In genomic region chr11:83257638-83258229, GRCh38 we compare ENCODE assay signal across 16 cellular contexts. TPM values are rescaled to one million over a fixed set of nuclear protein-coding genes. Genes with fewer than 3 reads are reported as not detected.
A peak's percentile ranks its signal among the peaks of the same experiment; 100 is the strongest.
DNase-seq lines count a peak whose midpoint lies in the region; TF ChIP-seq lines count a peak whose summit lies in the region.
"Had no signal": no experiment of that assay in that cellular context is flagged by ENCODE, and none has a peak within 500 bp of the region (broad histone marks: within the 10 kb centered on the region; RNA-seq: fewer than 3 reads in every experiment).

No MANE protein-coding gene starts in this region.

- no peak for TF ChIP-seq POLR2A in prostate gland (IDR thresholded peaks at IDR 0.05)

- 89% methylated on average over 3 of the region's 3 CpGs for WGBS in prostate gland

- peak; percentile 98 for DNase-seq in A172 (ENCODE audit: low spot score)
- peak; percentile 83 for DNase-seq in HS-5 (ENCODE audit: low read depth)
- DNase-seq in astrocyte of the cerebellum (ENCODE audit: low read depth), result peak; percentile 46
- peak; percentile 88 for DNase-seq in kidney tubule cell (ENCODE audit: low spot score)
- DNase-seq in SHP77 (lab: John Stamatoyannopoulos, UW), result no peak
- DNase-seq in effector memory CD4-positive, alpha-beta T cell, result no peak
- no peak for DNase-seq in NCI-H2227 (lab: John Stamatoyannopoulos, UW; ENCODE audit: unreplicated experiment)
- no peak for DNase-seq in prostate gland (ENCODE audit: low spot score)
- DNase-seq: activated CD4-positive, alpha-beta memory T cell treated with anti-CD3 and anti-CD28 coated beads, Interleukin-2, amount 10 ng/mL, durations not matched to agents 7 days and 5 days; body of pancreas; heart left ventricle; naive thymus-derived CD8-positive, alpha-beta T cell; NCI-H1092 treated with DMSO at 0.1 percent for 48 hours; RPMI8226 had no signal

- in situ Hi-C loops in astrocyte of the cerebellum (cut with HindIII; ENCODE audit: low sequenced_read_pairs), result no loop called here

- TF ChIP-seq CTCF in astrocyte of the cerebellum (IDR thresholded peaks at IDR 0.05; ENCODE audit: low read depth, low read length, missing control alignments) (no peak), prostate gland (IDR thresholded peaks at IDR 0.05) (no peak)

- no peak overlapping the region for H3K4me3 ChIP-seq in astrocyte of the cerebellum (ENCODE audit: low read depth, low read length)
- no peak overlapping the region for H3K4me3 ChIP-seq in effector memory CD4-positive, alpha-beta T cell (ENCODE audit: insufficient read depth, low read depth, low read length, poor library complexity, severe bottlenecking)
- no peak overlapping the region for H3K4me3 ChIP-seq in prostate gland
- H3K4me3 ChIP-seq: BLaER1, body of pancreas, GM12878, heart left ventricle had no signal

- no peaks in the 10 kb centered on the region for H3K27me3 ChIP-seq in effector memory CD4-positive, alpha-beta T cell (replicated peaks; ENCODE audit: control insufficient read depth, insufficient read depth, low read length, poor library complexity, severe bottlenecking)
- H3K27me3 ChIP-seq in prostate gland (replicated peaks; ENCODE audit: insufficient read depth), result no peaks in the 10 kb centered on the region
- H3K27me3 ChIP-seq: BLaER1, body of pancreas, heart left ventricle had no signal

- H3K4me1 ChIP-seq in effector memory CD4-positive, alpha-beta T cell (ENCODE audit: control insufficient read depth, insufficient read depth, low read length, poor library complexity, severe bottlenecking), result no peaks in the 10 kb centered on the region
- H3K4me1 ChIP-seq in prostate gland (replicated peaks), result no peaks in the 10 kb centered on the region
- H3K4me1 ChIP-seq: BLaER1, heart left ventricle had no signal

- H3K36me3 ChIP-seq in effector memory CD4-positive, alpha-beta T cell (ENCODE audit: control insufficient read depth, insufficient read depth, low read length), result peaks cover 26% of the 10 kb centered on the region
- H3K36me3 ChIP-seq in prostate gland, result no peaks in the 10 kb centered on the region

- no peak overlapping the region for H3K27ac ChIP-seq in effector memory CD4-positive, alpha-beta T cell (ENCODE audit: insufficient read depth, low read length, poor library complexity, severe bottlenecking)
- no peak overlapping the region for H3K27ac ChIP-seq in prostate gland
- H3K27ac ChIP-seq: BLaER1, body of pancreas, heart left ventricle had no signal

- intact Hi-C loops in prostate gland (cut with DNase I), result loop anchor here (5.0 kb wide), 1 partner anchor 390 kb away; no protein-coding TSS in a partner anchor

- no peaks in the 10 kb centered on the region for H3K9me3 ChIP-seq in effector memory CD4-positive, alpha-beta T cell (ENCODE audit: control insufficient read depth, low read length)
- H3K9me3 ChIP-seq in prostate gland, result no peaks in the 10 kb centered on the region
- H3K9me3 ChIP-seq: BLaER1, body of pancreas, heart left ventricle had no signal

RNA-seq across cellular contexts. Expression of gene CCDC90B, which starts 28.4 kb away (rescaled TPM):
- total RNA-seq in A172 (2014; rRNA removed; shearing (Covaris generic)), result 88.9 and 94.5 TPM in 2 replicates
- 10 to 100 TPM; 43.8 to 48.2 TPM for total RNA-seq in prostate gland

Comparison
In these comparisons a context has a peak if more than half of its experiments do, and no peak if none do; other contexts are left out.
1. DNase-seq: peak in A172 (single experiment), HS-5 (single experiment), astrocyte of the cerebellum (single experiment) and kidney tubule cell (single experiment); none in SHP77 (0 of 2), effector memory CD4-positive, alpha-beta T cell (0 of 3), NCI-H2227 (single experiment) and prostate gland (single experiment).